Comparison of ENCODE assay signal across 8 cellular contexts in the genomic region with DNA sequence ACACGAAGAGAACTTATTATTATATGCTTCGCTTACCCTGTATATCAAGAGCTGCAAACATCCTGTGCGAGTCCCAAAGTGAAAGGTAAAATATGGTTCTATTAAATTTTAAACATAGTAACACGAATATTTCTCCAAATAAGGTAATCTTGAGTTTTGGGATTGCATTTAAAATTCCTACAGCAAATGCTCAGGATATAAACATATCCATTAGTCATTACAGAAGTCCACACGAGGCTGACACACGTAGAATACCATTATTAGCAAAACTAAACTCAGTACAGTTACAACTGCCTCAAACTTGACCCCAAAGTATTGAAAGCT. TPM values are rescaled to one million over a fixed set of nuclear protein-coding genes. Genes with fewer than 3 reads are reported as not detected.
DNase-seq lines count a peak whose midpoint lies in the region; ATAC-seq and TF ChIP-seq lines count a peak whose summit lies in the region.

No MANE protein-coding gene starts in this region.

- peak; percentile 52 for ATAC-seq in GM18861 (IDR thresholded peaks at IDR 0.05; ENCODE audit: unreplicated experiment)
- ATAC-seq in HG03097 (IDR thresholded peaks at IDR 0.05; ENCODE audit: low FRiP score, unreplicated experiment): peak; percentile 2
- no peak for ATAC-seq in HG02885 (IDR thresholded peaks at IDR 0.05; ENCODE audit: poor library complexity, unreplicated experiment)

- H3K9ac ChIP-seq in mucosa of rectum (ENCODE audit: low read depth in 1 of 2, low read length in 2 of 2): peak overlapping the region; percentile 60 to 84

- no peak for TF ChIP-seq CTCF in adrenal gland (IDR thresholded peaks at IDR 0.05)

- H3K36me3 ChIP-seq in adrenal gland (replicated peaks in 1 of 2): no peaks in the 10 kb centered on the region
- H3K36me3 ChIP-seq in mucosa of rectum (ENCODE audit: control insufficient read depth in 2 of 2, insufficient read depth in 2 of 2, low read length in 2 of 2): no peaks in the 10 kb centered on the region

- TF ChIP-seq POLR2A in adrenal gland (IDR thresholded peaks at IDR 0.05): no peak

- WGBS in adrenal gland, 4 donors: 35 to 37% (median 36%) methylated on average over 6 of the region's 6 CpGs

- intact Hi-C loops in adrenal gland (cut with DNase I): no loop called here

- peak overlapping the region in 2 of 4 donors; percentile 44 to 85 for H3K4me3 ChIP-seq in adrenal gland
- peak overlapping the region; percentile 93 to 94 for H3K4me3 ChIP-seq in mucosa of rectum (ENCODE audit: low read length in 2 of 2)

- H3K4me1 ChIP-seq in adrenal gland (replicated peaks in 1 of 2): peaks cover 9 to 43% of the 10 kb centered on the region in 2 donors
- H3K4me1 ChIP-seq in mucosa of rectum (ENCODE audit: control insufficient read depth in 2 of 2, insufficient read depth in 2 of 2, low read length in 2 of 2): peaks cover 8 to 13% of the 10 kb centered on the region in 2 donors

- no peaks in the 10 kb centered on the region for H3K27me3 ChIP-seq in adrenal gland
- H3K27me3 ChIP-seq in mucosa of rectum (ENCODE audit: control insufficient read depth in 2 of 2, insufficient read depth in 2 of 2, low read length in 2 of 2): no peaks in the 10 kb centered on the region

- no peak for DNase-seq in adrenal gland
- DNase-seq in NCI-H226: no peak
- DNase-seq in COLO668 (lab: John Stamatoyannopoulos, UW; ENCODE audit: unreplicated experiment): no peak
- DNase-seq in NAMALWA (ENCODE audit: low spot score): no peak

- no peaks in the 10 kb centered on the region for H3K9me3 ChIP-seq in adrenal gland (replicated peaks in 1 of 3)
- H3K9me3 ChIP-seq in mucosa of rectum (ENCODE audit: control insufficient read depth in 2 of 2, low read length in 2 of 2): no peaks in the 10 kb centered on the region

- peak overlapping the region; percentile 61 to 97 (median 87) for H3K27ac ChIP-seq in adrenal gland
- H3K27ac ChIP-seq in mucosa of rectum (ENCODE audit: low read depth in 2 of 2, low read length in 2 of 2): peak overlapping the region; percentile 76 to 82

RNA-seq across cellular contexts. Expression of gene LYPLAL1, which starts 0.3 kb away (rescaled TPM):
- total RNA-seq in adrenal gland: 10 to 100 TPM; 14.9 to 82.7 (median 46.1) TPM
- polyA plus RNA-seq in adrenal gland: 10 to 100 TPM; 64.7 to 82.8 (median 79.4) TPM
